8 cellular contexts compared by ENCODE assay signal in genomic region chr1:7960867-7961198, GRCh38. TPM values are rescaled to one million over a fixed set of nuclear protein-coding genes. Genes with fewer than 3 reads are reported as not detected.
DNase-seq lines count a peak whose midpoint lies in the region; ATAC-seq and TF ChIP-seq lines count a peak whose summit lies in the region.

No MANE protein-coding gene starts in this region.

- H3K36me3 ChIP-seq in ACC112 (ENCODE audit: insufficient read depth, low read length), result peaks cover 21% of the 10 kb centered on the region

- H3K79me2 ChIP-seq in ACC112 (ENCODE audit: control insufficient read depth, insufficient read depth, low read length, unreplicated experiment), result peaks cover 47% of the 10 kb centered on the region

- H3K4me3 Mint-ChIP-seq in IgD-negative memory B cell (peak overlapping the region; percentile 92 to 99 (median 98)), chondrocyte (ENCODE audit: unreplicated experiment) (peak overlapping the region; percentile 95)

- peak overlapping the region; percentile 74 for H3K27ac ChIP-seq in ACC112 (ENCODE audit: low read depth, low read length)

- peaks cover 5% of the 10 kb centered on the region for H3K36me3 Mint-ChIP-seq in IgD-negative memory B cell
- peaks cover 12% of the 10 kb centered on the region for H3K36me3 Mint-ChIP-seq in chondrocyte (ENCODE audit: low read depth)

- H2AFZ ChIP-seq in ACC112 (ENCODE audit: low read length, unreplicated experiment), result peak overlapping the region; percentile 28

- H3K4me1 Mint-ChIP-seq in IgD-negative memory B cell, result peaks cover 20 to 34% (median 27%) of the 10 kb centered on the region in 3 donors
- H3K4me1 Mint-ChIP-seq in chondrocyte (ENCODE audit: low read depth), result peaks cover 46% of the 10 kb centered on the region

- no peak for TF ChIP-seq CTCF in chondrocyte (IDR thresholded peaks at IDR 0.05)

- H3K9me3 Mint-ChIP-seq in IgD-negative memory B cell (no peaks in the 10 kb centered on the region), chondrocyte (ENCODE audit: low read depth) (no peaks in the 10 kb centered on the region)

- no peaks in the 10 kb centered on the region for H3K27me3 ChIP-seq in ACC112 (ENCODE audit: insufficient read depth, low read length)

- H3K27ac Mint-ChIP-seq in IgD-negative memory B cell (peak overlapping the region; percentile 96 to 99 (median 98)), chondrocyte (ENCODE audit: unreplicated experiment) (peak overlapping the region; percentile 97)

- peaks cover 11% of the 10 kb centered on the region for H3K4me1 ChIP-seq in ACC112 (ENCODE audit: control insufficient read depth, insufficient read depth, low read length, unreplicated experiment)

- peak overlapping the region; percentile 94 for H3K4me3 ChIP-seq in ACC112 (ENCODE audit: low read depth, low read length)

- no peaks in the 10 kb centered on the region for H3K27me3 Mint-ChIP-seq in IgD-negative memory B cell
- H3K27me3 Mint-ChIP-seq in chondrocyte (ENCODE audit: low read depth), result no peaks in the 10 kb centered on the region

- no peak for DNase-seq in chondrocyte (ENCODE audit: low spot score)
- peak; percentile 26 for DNase-seq in myocyte (ENCODE audit: low read depth)
- DNase-seq in dedifferentiated amniotic fluid mesenchymal stem cell (ENCODE audit: extremely low spot score), result no peak
- no peak for DNase-seq in NCI-H1436 treated with DMSO at 0.1 percent for 48 hours (lab: John Stamatoyannopoulos, UW)
- DNase-seq in A172 (ENCODE audit: low spot score), result no peak

- no peak for ATAC-seq in GM21737 (IDR thresholded peaks at IDR 0.05; ENCODE audit: unreplicated experiment)

RNA-seq across cellular contexts. Expression of gene PARK7, which starts 0.7 kb away (rescaled TPM):
- 304 TPM for polyA plus RNA-seq in IgD-negative memory B cell
- total RNA-seq in chondrocyte (250 to 288 TPM (median 254 TPM) in 3 replicates), myocyte (291 and 310 TPM in 2 replicates)
- polyA plus RNA-seq in myocyte (2012), result 487 TPM
- total RNA-seq in A172 (2014; rRNA removed; shearing (Covaris generic)), result 242 and 359 TPM in 2 replicates

RNA-seq across cellular contexts. Expression of gene TNFRSF9, which starts 20.2 kb away (rescaled TPM):
- polyA plus RNA-seq in IgD-negative memory B cell, result not detected
- total RNA-seq in chondrocyte (0.07 TPM in 1 of 3 replicates, not detected in the others), myocyte (0.05 TPM in 1 of 2 replicates, not detected in the other)
- polyA plus RNA-seq in myocyte (2012), result 0.04 TPM
- total RNA-seq in A172 (2014; rRNA removed; shearing (Covaris generic)), result 0.95 and 2.2 TPM in 2 replicates
